Comparison of ENCODE assay signal across 1 cellular context in the genomic region with DNA sequence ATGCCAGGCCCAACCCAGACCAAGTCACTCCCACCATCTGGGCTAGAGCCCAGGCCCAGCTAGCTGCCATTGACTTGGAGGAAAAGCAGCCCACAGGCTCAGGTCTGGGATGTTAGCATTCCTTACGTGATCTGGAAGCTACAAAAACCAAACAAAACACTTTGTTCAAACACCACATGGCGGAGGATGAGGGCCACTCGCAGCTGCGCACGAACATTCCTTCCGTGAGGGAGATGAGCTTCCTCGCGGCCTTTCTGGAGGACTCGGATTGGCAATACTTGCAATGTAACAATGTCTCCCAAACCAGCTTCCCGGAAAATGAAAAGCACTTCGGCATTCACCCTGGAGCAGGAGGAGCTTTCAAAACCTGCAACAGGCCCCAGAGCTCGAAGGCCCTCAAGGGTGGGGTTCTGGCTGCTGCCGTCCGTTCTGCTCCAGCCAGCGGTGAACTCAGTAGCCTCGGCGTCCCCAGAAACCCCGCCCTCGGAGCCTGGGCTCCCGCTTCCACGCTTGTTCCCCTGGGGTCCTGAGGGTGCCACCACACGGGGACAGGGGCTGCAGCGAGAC.
TF ChIP-seq lines count a peak whose summit lies in the region.

No MANE protein-coding gene starts in this region.

TF ChIP-seq in IMR-90, 13 proteins besides CTCF, POLR2A, EP300 and RAD21 (continued from another document):
- TF ChIP-seq BHLHE40 (IDR thresholded peaks at IDR 0.05; ENCODE audit: low read depth, low read length) = no peak
- no peak for TF ChIP-seq USF2 (IDR thresholded peaks at IDR 0.05; ENCODE audit: low read depth, low read length)
